In the genomic region with DNA sequence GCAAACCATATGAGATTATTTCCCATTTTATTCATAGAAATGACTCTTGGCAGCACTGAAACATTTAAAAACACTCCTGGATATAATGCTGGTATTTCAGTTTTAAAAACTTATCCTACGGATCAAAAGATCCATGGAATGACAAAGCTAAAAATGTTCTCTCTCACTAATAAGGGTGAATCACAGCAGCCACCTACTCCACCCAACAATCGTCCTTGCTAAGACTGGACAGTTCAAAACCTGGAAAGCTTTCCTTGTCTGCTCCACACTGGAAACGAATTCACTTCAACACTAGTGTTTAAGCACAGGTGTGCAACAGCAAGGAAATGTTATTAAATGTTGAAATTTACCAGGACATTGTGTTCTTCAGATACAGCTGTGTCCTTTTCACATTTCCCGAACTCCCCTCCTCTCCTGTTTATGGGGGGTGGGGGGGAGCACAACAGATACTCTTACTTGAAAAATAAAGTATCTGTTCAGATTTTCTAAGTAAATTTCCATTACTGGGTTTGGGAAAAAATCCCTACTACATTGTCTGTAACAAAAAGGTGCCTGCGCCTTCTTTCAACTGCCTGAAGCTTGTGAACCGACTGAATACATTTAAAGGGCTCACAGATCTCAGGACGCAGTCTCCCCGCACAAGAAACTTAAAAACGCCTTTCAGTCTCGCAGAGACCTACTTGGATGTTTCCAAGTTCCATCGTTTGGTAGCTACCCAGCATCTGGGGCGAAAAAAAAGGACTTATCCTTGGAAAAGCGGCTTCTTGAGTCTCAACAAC, we compare ENCODE assay signal across 8 cellular contexts.
A peak's percentile ranks its signal among the peaks of the same experiment; 100 is the strongest.
DNase-seq lines count a peak whose midpoint lies in the region; ATAC-seq lines count a peak whose summit lies in the region.

No MANE protein-coding gene starts in this region.

- H3K9me3 ChIP-seq in mucosa of stomach (ENCODE audit: control insufficient read depth, low read length), result no peaks in the 10 kb centered on the region

- H3K36me3 ChIP-seq in mucosa of stomach (ENCODE audit: control insufficient read depth, insufficient read depth, low read length), result no peaks in the 10 kb centered on the region

- H3K9ac ChIP-seq in mucosa of stomach (ENCODE audit: low read length), result peak overlapping the region; percentile 82

- peaks cover 10% of the 10 kb centered on the region for H3K27me3 Mint-ChIP-seq in dendritic cell treated with granulocyte-macrophage colony-stimulating factor and Interleukin-4, amounts not matched to agents 40 ng/mL and 50 ng/mL, for 4 days

- H3K27ac Mint-ChIP-seq in dendritic cell treated with granulocyte-macrophage colony-stimulating factor and Interleukin-4, amounts not matched to agents 40 ng/mL and 50 ng/mL, for 4 days, result peak overlapping the region; percentile 91

- H3K4me3 ChIP-seq in mucosa of stomach (ENCODE audit: low read length), result peak overlapping the region; percentile 29

- no peaks in the 10 kb centered on the region for H3K9me3 Mint-ChIP-seq in dendritic cell treated with granulocyte-macrophage colony-stimulating factor and Interleukin-4, amounts not matched to agents 40 ng/mL and 50 ng/mL, for 4 days

- H3K36me3 Mint-ChIP-seq in dendritic cell treated with granulocyte-macrophage colony-stimulating factor and Interleukin-4, amounts not matched to agents 40 ng/mL and 50 ng/mL, for 4 days (ENCODE audit: low read depth), result peaks cover 62% of the 10 kb centered on the region

- H3K27me3 ChIP-seq in mucosa of stomach (ENCODE audit: control insufficient read depth, insufficient read depth, low read length), result no peaks in the 10 kb centered on the region

- intact Hi-C loops in dendritic cell treated with granulocyte-macrophage colony-stimulating factor and Interleukin-4, amounts not matched to agents 40 ng/mL and 50 ng/mL, for 4 days (cut with micrococcal nuclease), result loop anchor here (5.0 to 10.0 kb wide), 5 partner anchors 37 to 795 kb away; partner anchors contain the start of genes ADAM17 and KIDINS220

- peaks cover 59% of the 10 kb centered on the region for H3K4me1 Mint-ChIP-seq in dendritic cell treated with granulocyte-macrophage colony-stimulating factor and Interleukin-4, amounts not matched to agents 40 ng/mL and 50 ng/mL, for 4 days (ENCODE audit: low read depth)

- H3K4me1 ChIP-seq in mucosa of stomach (ENCODE audit: control insufficient read depth, insufficient read depth, low read length), result peaks cover 11% of the 10 kb centered on the region

- DNase-seq in GM03348 (ENCODE audit: low spot score) (peak; percentile 53), NCI-H748 (lab: John Stamatoyannopoulos, UW; ENCODE audit: unreplicated experiment) (peak; percentile 16), SW 1271 (lab: John Stamatoyannopoulos, UW) (no peak), T1000 (lab: John Stamatoyannopoulos, UW) (no peak), NCI-H2081 (lab: John Stamatoyannopoulos, UW) (no peak)

- no peak for ATAC-seq in HG03039 (IDR thresholded peaks at IDR 0.05; ENCODE audit: unreplicated experiment)

- peak overlapping the region; percentile 99 for H3K4me3 Mint-ChIP-seq in dendritic cell treated with granulocyte-macrophage colony-stimulating factor and Interleukin-4, amounts not matched to agents 40 ng/mL and 50 ng/mL, for 4 days

Comparison
In these comparisons a context has a peak if more than half of its experiments do, and no peak if none do; other contexts are left out.
1. DNase-seq: peak in GM03348 (single experiment) and NCI-H748 (single experiment); none in SW 1271 (0 of 2), T1000 (single experiment) and NCI-H2081 (0 of 2).